Comparison of ENCODE assay signal across 18 cellular contexts in genomic region chr6:94272327-94272726, GRCh38.
"Had no signal": no experiment of that assay in that cellular context is flagged by ENCODE, and none has a peak within 500 bp of the region (broad histone marks: within the 10 kb centered on the region; RNA-seq: fewer than 3 reads in every experiment).

No MANE protein-coding gene starts in this region.

- H3K27ac ChIP-seq: epithelial cell of prostate, gastrocnemius medialis, heart right ventricle, pancreas, suprapubic skin, upper lobe of left lung had no signal

- H3K27ac Mint-ChIP-seq: activated naive CD8-positive, alpha-beta T cell; brain; dendritic cell treated with granulocyte-macrophage colony-stimulating factor and Interleukin-4, amounts not matched to agents 40 ng/mL and 50 ng/mL, for 4 days; effector memory CD8-positive, alpha-beta T cell had no signal

- H3K27me3 ChIP-seq: gastrocnemius medialis, heart right ventricle, pancreas, suprapubic skin, upper lobe of left lung had no signal

- H3K36me3 Mint-ChIP-seq: activated naive CD8-positive, alpha-beta T cell; brain had no signal

- H3K9me3 Mint-ChIP-seq: dendritic cell treated with granulocyte-macrophage colony-stimulating factor and Interleukin-4, amounts not matched to agents 40 ng/mL and 50 ng/mL, for 4 days had no signal

- H3K4me1 ChIP-seq: gastrocnemius medialis, heart right ventricle, pancreas, suprapubic skin, upper lobe of left lung had no signal

- DNase-seq: activated CD4-positive, alpha-beta T cell treated with anti-CD3 and anti-CD28 coated beads for 1 hour; activated CD4-positive, alpha-beta T cell treated with anti-CD3 and anti-CD28 coated beads, Interleukin-2, amount 50 U/mL, for 48 hours; activated gamma-delta T cell; activated T-cell treated with anti-CD3 and anti-CD28 coated beads, Interleukin-2, amount 50 U/mL, for 4 hours; amygdala; effector memory CD8-positive, alpha-beta T cell; gastrocnemius medialis; heart right ventricle; pancreas; stimulated activated CD4-positive, alpha-beta T cell treated with anti-CD3 and anti-CD28 coated beads, Interleukin-4, amount 100 ng/mL, for 1 hour; stimulated activated CD8-positive, alpha-beta memory T cell treated with anti-CD3 and anti-CD28 coated beads, Interleukin-4, amount 100 ng/mL, for 48 hours; stimulated activated naive CD8-positive, alpha-beta T cell treated with anti-CD3 and anti-CD28 coated beads, Interleukin-15, Interleukin-2, amounts not matched to agents 100 U/mL and 50 U/mL, for 24 hours; upper lobe of left lung had no signal

- H3K9me3 ChIP-seq: gastrocnemius medialis, pancreas, suprapubic skin, upper lobe of left lung had no signal

- H3K4me3 ChIP-seq: gastrocnemius medialis, heart right ventricle, pancreas, suprapubic skin, upper lobe of left lung had no signal

- H3K27me3 Mint-ChIP-seq: activated naive CD8-positive, alpha-beta T cell; brain; dendritic cell treated with granulocyte-macrophage colony-stimulating factor and Interleukin-4, amounts not matched to agents 40 ng/mL and 50 ng/mL, for 4 days; effector memory CD8-positive, alpha-beta T cell had no signal

- H3K4me3 Mint-ChIP-seq: activated naive CD8-positive, alpha-beta T cell; activated T-cell treated with anti-CD3 and anti-CD28 coated beads, Interleukin-2, amount 50 U/mL, for 4 hours; brain; dendritic cell treated with granulocyte-macrophage colony-stimulating factor and Interleukin-4, amounts not matched to agents 40 ng/mL and 50 ng/mL, for 4 days; effector memory CD8-positive, alpha-beta T cell had no signal

- H3K36me3 ChIP-seq: gastrocnemius medialis, heart right ventricle, pancreas, suprapubic skin, upper lobe of left lung had no signal
